8 cellular contexts compared by ENCODE assay signal in genomic region chr22:40635940-40636379, GRCh38. TPM values are rescaled to one million over a fixed set of nuclear protein-coding genes. Genes with fewer than 3 reads are reported as not detected.
A peak's percentile ranks its signal among the peaks of the same experiment; 100 is the strongest.
DNase-seq lines count a peak whose midpoint lies in the region; ATAC-seq and TF ChIP-seq lines count a peak whose summit lies in the region.

No MANE protein-coding gene starts in this region.

- TF ChIP-seq CTCF in esophagus squamous epithelium (IDR thresholded peaks at IDR 0.05) (no peak), osteocyte (IDR thresholded peaks at IDR 0.05) (no peak)

- H3K27ac Mint-ChIP-seq in T-helper 1 cell treated with Interleukin-12 subunit alpha and Interleukin-12 subunit beta and Interleukin-4 antibody, amounts not matched to agents 30 μg/mL and 1 μg/mL, for 36 hours: peak overlapping the region; percentile 78
- H3K27ac Mint-ChIP-seq in osteocyte (ENCODE audit: unreplicated experiment): peak overlapping the region; percentile 61

- no peaks in the 10 kb centered on the region for H3K27me3 ChIP-seq in esophagus squamous epithelium

- peak overlapping the region; percentile 90 for H3K4me3 Mint-ChIP-seq in T-helper 1 cell treated with Interleukin-12 subunit alpha and Interleukin-12 subunit beta and Interleukin-4 antibody, amounts not matched to agents 30 μg/mL and 1 μg/mL, for 36 hours
- H3K4me3 Mint-ChIP-seq in osteocyte (ENCODE audit: unreplicated experiment): peak overlapping the region; percentile 90

- H3K4me1 Mint-ChIP-seq in T-helper 1 cell treated with Interleukin-12 subunit alpha and Interleukin-12 subunit beta and Interleukin-4 antibody, amounts not matched to agents 30 μg/mL and 1 μg/mL, for 36 hours (ENCODE audit: low read depth): peaks cover 27% of the 10 kb centered on the region
- peaks cover 42% of the 10 kb centered on the region for H3K4me1 Mint-ChIP-seq in osteocyte (ENCODE audit: unreplicated experiment)

- H3K9me3 Mint-ChIP-seq in T-helper 1 cell treated with Interleukin-12 subunit alpha and Interleukin-12 subunit beta and Interleukin-4 antibody, amounts not matched to agents 30 μg/mL and 1 μg/mL, for 36 hours: no peaks in the 10 kb centered on the region
- H3K9me3 Mint-ChIP-seq in osteocyte (ENCODE audit: unreplicated experiment): no peaks in the 10 kb centered on the region

- intact Hi-C loops in esophagus squamous epithelium (cut with DNase I): no loop called here

- 17 to 40% methylated on average over 1 of the region's 31 CpGs for WGBS in esophagus squamous epithelium, 2 donors

- peak overlapping the region; percentile 71 to 96 (median 88) for H3K4me3 ChIP-seq in esophagus squamous epithelium

- H3K36me3 ChIP-seq in esophagus squamous epithelium: no peaks in the 10 kb centered on the region

- peaks cover 6% of the 10 kb centered on the region for H3K36me3 Mint-ChIP-seq in T-helper 1 cell treated with Interleukin-12 subunit alpha and Interleukin-12 subunit beta and Interleukin-4 antibody, amounts not matched to agents 30 μg/mL and 1 μg/mL, for 36 hours (ENCODE audit: low read depth)
- no peaks in the 10 kb centered on the region for H3K36me3 Mint-ChIP-seq in osteocyte (ENCODE audit: unreplicated experiment)

- no peaks in the 10 kb centered on the region for H3K9me3 ChIP-seq in esophagus squamous epithelium

- DNase-seq in esophagus squamous epithelium (lab: John Stamatoyannopoulos, UW): no peak
- DNase-seq in osteocyte (ENCODE audit: extremely low spot score, unreplicated experiment): no peak
- no peak for DNase-seq in SIG-M5 (lab: John Stamatoyannopoulos, UW)
- DNase-seq in middle frontal gyrus (ENCODE audit: extremely low spot score, low spot score): no peak

- ATAC-seq in GM18517 (IDR thresholded peaks at IDR 0.05; ENCODE audit: unreplicated experiment): peak; percentile 17
- peak; percentile 10 for ATAC-seq in HG02763 (IDR thresholded peaks at IDR 0.05; ENCODE audit: unreplicated experiment)
- ATAC-seq in HG02884 (IDR thresholded peaks at IDR 0.05; ENCODE audit: unreplicated experiment): no peak

- no peak for TF ChIP-seq POLR2A in esophagus squamous epithelium (IDR thresholded peaks at IDR 0.05)

- H3K27ac ChIP-seq in esophagus squamous epithelium: peak overlapping the region; percentile 89 to 98 (median 94)

- H3K27me3 Mint-ChIP-seq in T-helper 1 cell treated with Interleukin-12 subunit alpha and Interleukin-12 subunit beta and Interleukin-4 antibody, amounts not matched to agents 30 μg/mL and 1 μg/mL, for 36 hours (ENCODE audit: low read depth): no peaks in the 10 kb centered on the region
- no peaks in the 10 kb centered on the region for H3K27me3 Mint-ChIP-seq in osteocyte (ENCODE audit: unreplicated experiment)

- peaks cover 10 to 49% (median 10%) of the 10 kb centered on the region in 3 donors for H3K4me1 ChIP-seq in esophagus squamous epithelium

RNA-seq across cellular contexts. Expression of gene MRTFA, which starts 0.6 kb away (rescaled TPM):
- total RNA-seq in esophagus squamous epithelium (10 to 100 TPM; 24.5 to 56.3 (median 40.9) TPM), osteocyte (59.0 and 71.9 TPM in 2 replicates)

RNA-seq across cellular contexts. Expression of gene MCHR1, which starts 43.3 kb away (rescaled TPM):
- total RNA-seq in esophagus squamous epithelium: under 1 TPM in 1 of 4 donors, not detected in 3; 0.56 TPM
- not detected in 2 replicates for total RNA-seq in osteocyte
